In genomic region chr7:103348959-103349358, GRCh38 we compare ENCODE assay signal across 8 cellular contexts.
DNase-seq lines count a peak whose midpoint lies in the region; ATAC-seq and TF ChIP-seq lines count a peak whose summit lies in the region.

No MANE protein-coding gene starts in this region.

- peak overlapping the region; percentile 98 for H3K4me3 Mint-ChIP-seq in T-helper 2 cell treated with Interferon-gamma antibody and Interleukin-4, amounts not matched to agents 5 μg/mL and 100 μg/mL, for 36 hours

- peaks cover 35% of the 10 kb centered on the region for H3K36me3 Mint-ChIP-seq in T-helper 2 cell treated with Interferon-gamma antibody and Interleukin-4, amounts not matched to agents 5 μg/mL and 100 μg/mL, for 36 hours (ENCODE audit: low read depth)

- H3K9me3 Mint-ChIP-seq in T-helper 2 cell treated with Interferon-gamma antibody and Interleukin-4, amounts not matched to agents 5 μg/mL and 100 μg/mL, for 36 hours: no peaks in the 10 kb centered on the region

- DNase-seq in T-helper 2 cell treated with Interferon-gamma antibody and Interleukin-4, amounts not matched to agents 5 μg/mL and 100 μg/mL, for 36 hours (ENCODE audit: low spot score): no peak
- DNase-seq in T-helper 2 cell (no peak), fibroblast of pulmonary artery (ENCODE audit: low read depth) (no peak), NCI-H1436 treated with DMSO at 0.1 percent for 48 hours (lab: John Stamatoyannopoulos, UW) (no peak), superior temporal gyrus (ENCODE audit: extremely low spot score) (no peak)

- H3K4me3 ChIP-seq in fibroblast of pulmonary artery (replicated peaks; ENCODE audit: low read depth, low read length) (peak overlapping the region; percentile 81), skin epidermis (peak overlapping the region in 4 of 7 experiments; percentile 70 to 91 (median 86))

- no peaks in the 10 kb centered on the region for H3K27me3 Mint-ChIP-seq in T-helper 2 cell treated with Interferon-gamma antibody and Interleukin-4, amounts not matched to agents 5 μg/mL and 100 μg/mL, for 36 hours (ENCODE audit: low read depth)

- no peak for ATAC-seq in HG03571 (IDR thresholded peaks at IDR 0.05; ENCODE audit: unreplicated experiment)

- H3K4me1 Mint-ChIP-seq in T-helper 2 cell treated with Interferon-gamma antibody and Interleukin-4, amounts not matched to agents 5 μg/mL and 100 μg/mL, for 36 hours (ENCODE audit: low read depth): peaks cover 39% of the 10 kb centered on the region

- peak overlapping the region; percentile 66 for H3K27ac Mint-ChIP-seq in T-helper 2 cell treated with Interferon-gamma antibody and Interleukin-4, amounts not matched to agents 5 μg/mL and 100 μg/mL, for 36 hours

- TF ChIP-seq CTCF in VCaP (conservative IDR thresholded peaks at IDR 0.05) (no peak), fibroblast of pulmonary artery (IDR thresholded peaks at IDR 0.05; ENCODE audit: low read length, missing control alignments) (no peak)

- H3K27ac ChIP-seq in VCaP (peak overlapping the region; percentile 93), skin epidermis (peak overlapping the region in 2 of 21 experiments; percentile 92 to 98)
